Comparison of ENCODE assay signal across 8 cellular contexts in the genomic region with DNA sequence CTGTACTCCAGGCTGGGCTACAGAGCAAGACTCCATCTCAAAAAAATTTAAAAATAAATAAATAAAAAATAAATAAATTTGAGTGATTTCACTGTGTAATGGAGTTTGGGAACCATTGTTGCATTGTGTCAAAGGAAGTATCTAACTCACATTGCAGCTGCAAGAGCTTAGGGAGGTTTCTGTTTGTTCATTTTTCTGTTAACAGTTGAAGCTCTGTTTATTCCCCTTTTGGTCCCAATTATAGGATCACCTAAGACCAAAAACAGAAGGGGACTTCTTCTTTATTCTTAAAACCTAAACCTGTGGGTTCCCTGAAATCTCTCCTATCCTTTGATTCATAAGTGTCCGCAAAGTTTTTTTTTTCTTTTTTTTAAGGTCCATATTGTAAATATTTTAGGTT. TPM values are rescaled to one million over a fixed set of nuclear protein-coding genes. Genes with fewer than 3 reads are reported as not detected.
"Had no signal": no experiment of that assay in that cellular context is flagged by ENCODE, and none has a peak within 500 bp of the region (broad histone marks: within the 10 kb centered on the region; RNA-seq: fewer than 3 reads in every experiment).

No MANE protein-coding gene starts in this region.

- FAIRE-seq: G401.6, GM12878, GM12891, GM12892, GM18507, GM19239 had no signal

- H3K4me3 ChIP-seq: GM12878 had no signal

- DNase-seq: GDM1, GF-D8 had no signal

RNA-seq across cellular contexts. Expression of gene PCAT7, which starts 28.6 kb away (rescaled TPM):
- total RNA-seq: GM12878 had no signal
